ENCODE assay signal across 9 cellular contexts in genomic region chr21:40466893-40467483, GRCh38.
DNase-seq lines count a peak whose midpoint lies in the region; ATAC-seq, FAIRE-seq and TF ChIP-seq lines count a peak whose summit lies in the region.
"Had no signal": no experiment of that assay in that cellular context is flagged by ENCODE, and none has a peak within 500 bp of the region (broad histone marks: within the 10 kb centered on the region; RNA-seq: fewer than 3 reads in every experiment).

No MANE protein-coding gene starts in this region.

- FAIRE-seq in kidney (lab: Jason Lieb, UNC) (peak; percentile 66), H54 (lab: Jason Lieb, UNC) (no peak)

- H3K4me3 ChIP-seq in AG04450 (ENCODE audit: low read depth, low read length): no peak overlapping the region
- no peak overlapping the region for H3K4me3 ChIP-seq in kidney (ENCODE audit: low read length in 2 of 2)
- H3K4me3 ChIP-seq in psoas muscle: no peak overlapping the region

- H3K4me1 ChIP-seq in kidney (ENCODE audit: control insufficient read depth in 1 of 2, insufficient read depth in 1 of 2, low read depth in 1 of 2, low read length in 2 of 2) (no peaks in the 10 kb centered on the region), psoas muscle (no peaks in the 10 kb centered on the region)

- TF ChIP-seq CTCF in AG04450 (IDR thresholded peaks at IDR 0.05; ENCODE audit: low read depth, low read length) (peak; percentile 9; the same call in 1 of the 2 replicates), LNCAP (IDR thresholded peaks at IDR 0.05) (peak; percentile 60), kidney (IDR thresholded peaks at IDR 0.05; ENCODE audit: borderline replicate concordance, extremely low read depth, insufficient read depth) (peak; percentile 22), psoas muscle (IDR thresholded peaks at IDR 0.05) (no peak)

- H3K36me3 ChIP-seq in kidney (ENCODE audit: control insufficient read depth in 1 of 2, insufficient read depth in 2 of 2, low read length in 2 of 2) (no peaks in the 10 kb centered on the region), psoas muscle (ENCODE audit: insufficient read depth in 1 of 2, low read depth in 1 of 2) (no peaks in the 10 kb centered on the region)

- no peak overlapping the region for H3K27ac ChIP-seq in AG04450 (ENCODE audit: low read depth, low read length)
- H3K27ac ChIP-seq in kidney (ENCODE audit: low read depth in 2 of 2, low read length in 2 of 2): no peak overlapping the region
- H3K27ac ChIP-seq in psoas muscle: no peak overlapping the region

- CTCF ChIA-PET in AG04450 (lab: Charles Lee): interaction anchor here (0.6 kb wide), 1 partner anchor 65 kb away, joined by 6 read pairs; no protein-coding TSS in a partner anchor

- no peak overlapping the region for H3K9ac ChIP-seq in kidney (ENCODE audit: low read length in 2 of 2)

- DNase-seq in AG04450 (ENCODE audit: low read depth, low spot score): no peak
- DNase-seq in SK-MEL-5 (ENCODE audit: low read depth, low spot score): peak; percentile 36
- DNase-seq in kidney: no peak
- DNase-seq in epidermal melanocyte (ENCODE audit: insufficient read length, low spot score): no peak
- no peak for DNase-seq in psoas muscle
- DNase-seq in H54 (ENCODE audit: insufficient read length, low spot score): no peak
- DNase-seq: effector memory CD8-positive, alpha-beta T cell had no signal

- no peak for TF ChIP-seq POLR2A in H54 (IDR thresholded peaks at IDR 0.05; ENCODE audit: low read depth, low read length)

- ATAC-seq in HG03095 (IDR thresholded peaks at IDR 0.05; ENCODE audit: unreplicated experiment) (no peak), psoas muscle (no peak)
- ATAC-seq: effector memory CD8-positive, alpha-beta T cell had no signal

- WGBS in psoas muscle, 3 donors: 87 to 89% (median 89%) methylated on average over 1 of the region's 1 CpG

- H3K27me3 ChIP-seq in AG04450 (ENCODE audit: control insufficient read depth, insufficient read depth, low read length) (no peaks in the 10 kb centered on the region), psoas muscle (ENCODE audit: insufficient read depth in 3 of 3, low read length in 2 of 3) (peaks cover 0 to 2% (median 0%) of the 10 kb centered on the region in 3 donors)

- POLR2A ChIA-PET in AG04450 (lab: Yijun Ruan, JAX): no interaction called here

- intact Hi-C loops in kidney (cut with DNase I): no loop called here
- intact Hi-C loops in psoas muscle (cut with DNase I): no loop called here

- in situ Hi-C loops in SK-MEL-5 (cut with HindIII; ENCODE audit: low pct_unique_long_range_greater_than_20kb, low sequenced_read_pairs): no loop called here

- H3K9me3 ChIP-seq in AG04450 (ENCODE audit: control insufficient read depth, insufficient read depth, low read length): peaks cover 25% of the 10 kb centered on the region
- H3K9me3 ChIP-seq in kidney (ENCODE audit: control insufficient read depth in 1 of 2, low read length in 2 of 2): no peaks in the 10 kb centered on the region
- H3K9me3 ChIP-seq in psoas muscle: no peaks in the 10 kb centered on the region
